Comparison of ENCODE assay signal across 18 cellular contexts in genomic region chr17:8806206-8807069, GRCh38. TPM values are rescaled to one million over a fixed set of nuclear protein-coding genes. Genes with fewer than 3 reads are reported as not detected.
DNase-seq lines count a peak whose midpoint lies in the region; ATAC-seq and TF ChIP-seq lines count a peak whose summit lies in the region.
"Had no signal": no experiment of that assay in that cellular context is flagged by ENCODE, and none has a peak within 500 bp of the region (broad histone marks: within the 10 kb centered on the region; RNA-seq: fewer than 3 reads in every experiment).

No MANE protein-coding gene starts in this region.

- peaks cover 8% of the 10 kb centered on the region for H3K9me3 Mint-ChIP-seq in GM23338

- H4K20me1 ChIP-seq in GM23338 (replicated peaks; ENCODE audit: insufficient read depth) = no peaks in the 10 kb centered on the region

- H3K27ac Mint-ChIP-seq in GM23338 = no peak overlapping the region
- H3K27ac Mint-ChIP-seq: activated CD4-positive, alpha-beta T cell treated with anti-CD3 and anti-CD28 coated beads for 36 hours; activated T-helper 1 cell treated with anti-CD3 and anti-CD28 coated beads, Interleukin-12 subunit alpha, Interleukin-12 subunit beta, Interleukin-2, Interleukin-4 antibody, amounts not matched to agents 30 ng/mL and 10 ng/mL and 1 ng/mL, durations not matched to agents 14 hours and 24 hours and 36 hours had no signal

- no peaks in the 10 kb centered on the region; the same call in 2 of the 3 replicates for H3K36me3 Mint-ChIP-seq in GM23338 (ENCODE audit: low read depth)

- peaks cover 12% of the 10 kb centered on the region for H3K4me1 Mint-ChIP-seq in GM23338
- H3K4me1 Mint-ChIP-seq: activated CD4-positive, alpha-beta T cell treated with anti-CD3 and anti-CD28 coated beads for 36 hours had no signal

- DNase-seq in GM12864 (ENCODE audit: low read depth) (peak; percentile 42), GM23338 (ENCODE audit: low spot score) (no peak), RPMI8226 (peak; percentile 71), DMS53 (lab: John Stamatoyannopoulos, UW) (no peak), RWPE1 (ENCODE audit: low spot score) (no peak)
- DNase-seq in stimulated activated CD4-positive, alpha-beta T cell treated with anti-CD3 and anti-CD28 coated beads, Interleukin-1b, Interleukin-23, amount 100 ng/mL, for 48 hours = no peak
- DNase-seq: activated CD4-positive, alpha-beta T cell treated with anti-CD3 and anti-CD28 coated beads for 36 hours; BE2C; H7 had no signal

- CTCF ChIA-PET in RWPE1 (lab: Yijun Ruan, JAX) = interaction anchor here (0.7 kb wide), 1 partner anchor 89 kb away, joined by 3 read pairs; no protein-coding TSS in a partner anchor

- no peaks in the 10 kb centered on the region for H3F3A ChIP-seq in GM23338 (replicated peaks; ENCODE audit: low read depth)

- H3K27me3 Mint-ChIP-seq in GM23338 (ENCODE audit: insufficient read depth, low read depth, poor library complexity) = peaks cover 9% of the 10 kb centered on the region
- H3K27me3 Mint-ChIP-seq: activated CD4-positive, alpha-beta T cell treated with anti-CD3 and anti-CD28 coated beads for 36 hours had no signal

- H2AFZ ChIP-seq in GM23338 = peak overlapping the region; percentile 63

- no peak overlapping the region for H3K4me3 Mint-ChIP-seq in GM23338
- H3K4me3 Mint-ChIP-seq: activated CD4-positive, alpha-beta T cell treated with anti-CD3 and anti-CD28 coated beads for 36 hours; activated T-helper 1 cell treated with anti-CD3 and anti-CD28 coated beads, Interleukin-12 subunit alpha, Interleukin-12 subunit beta, Interleukin-2, Interleukin-4 antibody, amounts not matched to agents 30 ng/mL and 10 ng/mL and 1 ng/mL, durations not matched to agents 14 hours and 24 hours and 36 hours; T-helper 1 cell treated with Interleukin-12 subunit alpha and Interleukin-12 subunit beta and Interleukin-4 antibody, amounts not matched to agents 30 μg/mL and 1 μg/mL, for 36 hours had no signal

- TF ChIP-seq CTCF in GM12864 (IDR thresholded peaks at IDR 0.05; ENCODE audit: low read depth, low read length, missing control alignments) (no peak), GM23338 (conservative IDR thresholded peaks at IDR 0.05; ENCODE audit: low read depth in 2 of 2) (no peak), RWPE1 (conservative IDR thresholded peaks at IDR 0.05; ENCODE audit: low read depth) (no peak)

- H3K4me2 ChIP-seq in GM23338 = no peak overlapping the region

- H3K4me3 ChIP-seq in GM12864 (ENCODE audit: low read depth, low read length) = no peak overlapping the region
- no peak overlapping the region for H3K4me3 ChIP-seq in GM23338
- H3K4me3 ChIP-seq: ascending aorta had no signal

- H3K9me2 ChIP-seq in GM23338 (ENCODE audit: insufficient read depth) = peaks cover 3% of the 10 kb centered on the region; the same call in 1 of the 2 replicates

- H3K27ac ChIP-seq in GM23338 (ENCODE audit: low read depth) = no peak overlapping the region
- H3K27ac ChIP-seq in layer of hippocampus (ENCODE audit: low read depth, low read length) = peak overlapping the region; percentile 64
- no peak overlapping the region for H3K27ac ChIP-seq in RWPE1
- H3K27ac ChIP-seq: ascending aorta had no signal

- H3K4me1 ChIP-seq in GM23338 (ENCODE audit: insufficient read depth) = no peaks in the 10 kb centered on the region
- H3K4me1 ChIP-seq: ascending aorta, BE2C had no signal

- POLR2A ChIA-PET in RWPE1 (lab: Yijun Ruan, JAX; ENCODE audit: low non-redundant PET) = no interaction called here

- no peaks in the 10 kb centered on the region for H3K27me3 ChIP-seq in GM23338 (ENCODE audit: insufficient read depth)
- no peaks in the 10 kb centered on the region for H3K27me3 ChIP-seq in layer of hippocampus (ENCODE audit: control insufficient read depth, insufficient read depth, low read length)
- H3K27me3 ChIP-seq: ascending aorta, BE2C had no signal

- H3K36me3 ChIP-seq in GM23338 (ENCODE audit: insufficient read depth) = no peaks in the 10 kb centered on the region; the same call in 1 of the 2 replicates
- H3K36me3 ChIP-seq: ascending aorta, BE2C had no signal

- no peaks in the 10 kb centered on the region for H3K79me2 ChIP-seq in GM23338 (replicated peaks; ENCODE audit: insufficient read depth)

- ATAC-seq in GM23338 = no peak
- no peak for ATAC-seq in HG03342 (IDR thresholded peaks at IDR 0.05; ENCODE audit: unreplicated experiment)
- ATAC-seq: Panc1 had no signal

TF ChIP-seq in GM23338, 12 proteins besides CTCF, POLR2A, EP300 and RAD21:
- no peak for TF ChIP-seq NANOG (IDR thresholded peaks at IDR 0.05; ENCODE audit: borderline replicate concordance)

RNA-seq across cellular contexts. Expression of gene MFSD6L, which starts 7.3 kb away (rescaled TPM):
- total RNA-seq in GM23338 (2014; rRNA removed; shearing (Covaris generic)) = 1.9 and 2.8 TPM in 2 replicates
- 0.52 and 1.4 TPM in 2 replicates for polyA plus RNA-seq in GM23338 (2016; fragmentation: Nextera tagmentation; extraction: Ambion mirVana)
- total RNA-seq: ascending aorta, Daoy, frontal cortex, H7 had no signal

RNA-seq across cellular contexts. Expression of gene SPDYE4, which starts 48.1 kb away (rescaled TPM):
- not detected in 2 replicates for total RNA-seq in GM23338 (2014; rRNA removed; shearing (Covaris generic))
- not detected in 2 replicates for polyA plus RNA-seq in GM23338 (2016; fragmentation: Nextera tagmentation; extraction: Ambion mirVana)
- total RNA-seq: activated CD4-positive, alpha-beta T cell treated with anti-CD3 and anti-CD28 coated beads for 36 hours; activated T-helper 1 cell treated with anti-CD3 and anti-CD28 coated beads, Interleukin-12 subunit alpha, Interleukin-12 subunit beta, Interleukin-2, Interleukin-4 antibody, amounts not matched to agents 30 ng/mL and 10 ng/mL and 1 ng/mL, durations not matched to agents 14 hours and 24 hours and 36 hours; ascending aorta; Daoy; frontal cortex; H7; mononuclear cell had no signal

Comparison
In these comparisons a context has a peak if more than half of its experiments do, and no peak if none do; other contexts are left out.
1. DNase-seq: peak in GM12864 (single experiment) and RPMI8226 (single experiment); none in GM23338 (single experiment), stimulated activated CD4-positive, alpha-beta T cell treated with anti-CD3 and anti-CD28 coated beads, Interleukin-1b, Interleukin-23, amount 100 ng/mL, for 48 hours (single experiment), DMS53 (single experiment) and RWPE1 (single experiment).